ENCODE assay signal across 23 cellular contexts in the genomic region with DNA sequence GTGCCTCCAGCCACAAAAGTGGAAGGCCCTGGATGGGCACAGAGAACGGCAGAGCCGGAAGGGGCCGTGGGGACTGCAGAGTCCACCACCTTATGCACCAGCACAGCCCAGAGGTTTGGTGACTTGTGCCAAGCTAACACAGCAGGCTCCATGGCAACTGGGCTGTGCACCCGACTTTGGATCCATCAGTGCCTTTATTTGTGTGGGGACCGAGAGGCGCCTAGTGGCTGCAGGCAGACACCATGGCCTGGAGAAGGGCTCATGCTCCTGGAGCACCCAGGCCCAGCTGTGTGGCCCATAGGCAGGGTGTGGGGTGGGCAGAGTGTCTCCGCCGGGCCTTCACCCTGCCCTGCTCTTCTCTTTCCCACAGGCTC. TPM values are rescaled to one million over a fixed set of nuclear protein-coding genes. Genes with fewer than 3 reads are reported as not detected.
"Had no signal": no experiment of that assay in that cellular context is flagged by ENCODE, and none has a peak within 500 bp of the region (broad histone marks: within the 10 kb centered on the region; RNA-seq: fewer than 3 reads in every experiment).

No MANE protein-coding gene starts in this region.

- H3K27ac Mint-ChIP-seq: naive thymus-derived CD8-positive, alpha-beta T cell; progenitor cell of endocrine pancreas had no signal

- H3K27me3 Mint-ChIP-seq: naive thymus-derived CD8-positive, alpha-beta T cell; progenitor cell of endocrine pancreas had no signal

- H3K4me3 Mint-ChIP-seq: naive thymus-derived CD8-positive, alpha-beta T cell had no signal

- H3K9me3 Mint-ChIP-seq: naive thymus-derived CD8-positive, alpha-beta T cell had no signal

- ATAC-seq: esophagus mucosa; mucosa of descending colon; naive thymus-derived CD8-positive, alpha-beta T cell; sciatic nerve had no signal

- DNase-seq: cortex of kidney; effector CD8-positive, alpha-beta T cell; heart right ventricle; kidney glomerular epithelial cell; naive thymus-derived CD8-positive, alpha-beta T cell; ovary; stimulated activated CD4-positive, alpha-beta T cell treated with anti-CD3 and anti-CD28 coated beads, Interleukin-2, amount 100 ng/mL, for 24 hours; stimulated activated CD4-positive, alpha-beta T cell treated with anti-CD3 and anti-CD28 coated beads, Interleukin-4, amount 100 ng/mL, for 4 hours; stimulated activated naive CD4-positive, alpha-beta T cell; stomach; transverse colon had no signal

RNA-seq across cellular contexts. Expression of a gene that starts 10.2 kb away (rescaled TPM):
- total RNA-seq: esophagus mucosa; fibroblast of lung; frontal cortex; glomerular endothelial cell; heart right ventricle; liver; mucosa of descending colon; naive thymus-derived CD8-positive, alpha-beta T cell; ovary; progenitor cell of endocrine pancreas; renal cortical epithelial cell; sciatic nerve; skeletal muscle tissue; stomach; thoracic aorta; transverse colon; ureter had no signal
